Comparison of ENCODE assay signal across 8 cellular contexts in the genomic region with DNA sequence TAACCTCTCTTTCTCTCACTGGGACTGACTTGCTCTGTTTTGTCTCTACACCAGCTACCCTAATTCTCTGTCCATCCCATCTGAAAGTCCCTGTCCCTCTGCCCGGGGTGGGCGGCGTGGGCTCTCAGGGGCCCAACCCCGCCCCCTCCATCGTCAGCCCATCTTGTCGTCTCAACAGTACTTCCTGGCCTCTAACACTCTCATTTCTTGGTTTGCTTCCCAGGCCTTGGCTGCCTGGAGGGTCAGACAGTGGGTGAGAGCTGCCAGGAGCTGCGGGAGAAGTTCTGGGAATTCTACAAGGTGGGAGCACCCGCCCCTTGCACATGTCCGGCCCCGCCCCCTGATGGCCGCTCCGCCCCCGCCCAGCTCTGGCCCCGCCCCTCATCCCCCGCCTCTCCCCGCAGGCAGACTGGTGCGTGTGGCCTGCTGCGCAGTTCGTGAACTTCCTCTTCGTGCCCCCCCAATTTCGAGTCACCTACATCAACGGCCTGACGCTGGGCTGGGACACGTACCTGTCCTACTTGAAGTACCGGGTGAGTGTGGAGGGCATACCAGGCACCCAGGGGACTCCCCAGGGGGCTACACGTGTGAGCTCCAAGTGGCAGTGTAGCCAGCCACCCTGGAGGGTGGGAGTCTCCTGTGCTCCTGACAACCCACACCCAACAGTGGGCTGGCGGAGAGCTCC. TPM values are rescaled to one million over a fixed set of nuclear protein-coding genes. Genes with fewer than 3 reads are reported as not detected.
DNase-seq lines count a peak whose midpoint lies in the region; ATAC-seq and TF ChIP-seq lines count a peak whose summit lies in the region.

No MANE protein-coding gene starts in this region.

- TF ChIP-seq CTCF in right atrium auricular region (IDR thresholded peaks at IDR 0.05) (no peak), glutamatergic neuron (IDR thresholded peaks at IDR 0.05; ENCODE audit: partially characterized antibody, unreplicated experiment) (no peak)
- TF ChIP-seq CTCF in activated CD8-positive, alpha-beta T cell treated with anti-CD3 and anti-CD28 coated beads for 36 hours (IDR thresholded peaks at IDR 0.05), result no peak

- peak overlapping the region; percentile 79 for H3K4me3 Mint-ChIP-seq in activated CD8-positive, alpha-beta T cell treated with anti-CD3 and anti-CD28 coated beads for 36 hours
- H3K4me3 Mint-ChIP-seq in glutamatergic neuron (ENCODE audit: unreplicated experiment), result peak overlapping the region; percentile 89

- H3K27ac ChIP-seq in right atrium auricular region, result peak overlapping the region in 1 of 2 donors; percentile 42

- CTCF ChIA-PET in activated CD8-positive, alpha-beta T cell treated with anti-CD3 and anti-CD28 coated beads for 36 hours (lab: Charles Lee), result interaction anchor here (1.3 to 5.3 kb wide), 4 partner anchors 9 to 81 kb away, joined by 3 to 52 read pairs (median 4); a partner anchor contains a TSS

- H3K4me1 Mint-ChIP-seq in activated CD8-positive, alpha-beta T cell treated with anti-CD3 and anti-CD28 coated beads for 36 hours (ENCODE audit: low read depth), result peaks cover 20% of the 10 kb centered on the region
- H3K4me1 Mint-ChIP-seq in glutamatergic neuron (ENCODE audit: low read depth, unreplicated experiment), result peaks cover 9% of the 10 kb centered on the region

- H3K27ac Mint-ChIP-seq in activated CD8-positive, alpha-beta T cell treated with anti-CD3 and anti-CD28 coated beads for 36 hours, result peak overlapping the region; percentile 75
- H3K27ac Mint-ChIP-seq in glutamatergic neuron (ENCODE audit: unreplicated experiment), result no peak overlapping the region

- intact Hi-C loops in Right ventricle myocardium superior (cut with DNase I), result no loop called here
- intact Hi-C loops in activated CD8-positive, alpha-beta T cell treated with anti-CD3 and anti-CD28 coated beads for 36 hours (cut with micrococcal nuclease), result no loop called here

- no peak overlapping the region for H3K4me3 ChIP-seq in right atrium auricular region

- H3K9me3 ChIP-seq in right atrium auricular region, result no peaks in the 10 kb centered on the region

- H3K4me1 ChIP-seq in right atrium auricular region, result peaks cover 0 to 22% of the 10 kb centered on the region in 2 donors

- H3K36me3 Mint-ChIP-seq in activated CD8-positive, alpha-beta T cell treated with anti-CD3 and anti-CD28 coated beads for 36 hours (ENCODE audit: low read depth), result peaks cover 10% of the 10 kb centered on the region
- no peaks in the 10 kb centered on the region for H3K36me3 Mint-ChIP-seq in glutamatergic neuron (ENCODE audit: unreplicated experiment)

- H3K36me3 ChIP-seq in right atrium auricular region, result peaks cover 33% of the 10 kb centered on the region

- no peaks in the 10 kb centered on the region for H3K27me3 ChIP-seq in right atrium auricular region

- POLR2A ChIA-PET in activated CD8-positive, alpha-beta T cell treated with anti-CD3 and anti-CD28 coated beads for 36 hours (lab: Charles Lee), result interaction anchor here (1.4 to 4.7 kb wide), 3 partner anchors 10 to 224 kb away, joined by 3 to 25 read pairs (median 4); a partner anchor contains a TSS

- no peaks in the 10 kb centered on the region for H3K27me3 Mint-ChIP-seq in activated CD8-positive, alpha-beta T cell treated with anti-CD3 and anti-CD28 coated beads for 36 hours
- peaks cover 7% of the 10 kb centered on the region for H3K27me3 Mint-ChIP-seq in glutamatergic neuron (ENCODE audit: unreplicated experiment)

- DNase-seq in Right ventricle myocardium superior (peak; percentile 56), right atrium auricular region (ENCODE audit: low spot score) (no peak), glutamatergic neuron (no peak), NCI-H446 treated with DMSO at 0.1 percent for 48 hours (lab: John Stamatoyannopoulos, UW) (no peak), middle frontal gyrus (ENCODE audit: extremely low spot score, low spot score) (no peak), NCI-H1436 treated with DMSO at 0.1 percent for 48 hours (lab: John Stamatoyannopoulos, UW) (no peak)
- DNase-seq in activated CD8-positive, alpha-beta T cell treated with anti-CD3 and anti-CD28 coated beads for 36 hours, result peak; percentile 59
- DNase-seq in stimulated activated CD4-positive, alpha-beta T cell treated with anti-CD3 and anti-CD28 coated beads, Interleukin-4, amount 100 ng/mL, for 24 hours, result peak; percentile 22

- H3K9me3 Mint-ChIP-seq in activated CD8-positive, alpha-beta T cell treated with anti-CD3 and anti-CD28 coated beads for 36 hours, result no peaks in the 10 kb centered on the region
- peaks cover 8% of the 10 kb centered on the region for H3K9me3 Mint-ChIP-seq in glutamatergic neuron (ENCODE audit: unreplicated experiment)

- ATAC-seq in Right ventricle myocardium superior (ENCODE audit: poor library complexity), result no peak
- no peak for ATAC-seq in activated CD8-positive, alpha-beta T cell treated with anti-CD3 and anti-CD28 coated beads for 36 hours

RNA-seq across cellular contexts. Expression of a gene that starts 1.7 kb away (rescaled TPM):
- 9.4 TPM for total RNA-seq in Right ventricle myocardium superior
- 10 to 100 TPM; 28.3 to 40.8 TPM for total RNA-seq in right atrium auricular region
- total RNA-seq in activated CD8-positive, alpha-beta T cell treated with anti-CD3 and anti-CD28 coated beads for 36 hours, result 1 to 10 TPM; 8.5 to 9.6 TPM
- total RNA-seq in glutamatergic neuron (ENCODE audit: unreplicated experiment), result 17.9 TPM

RNA-seq across cellular contexts. Expression of a gene that starts 9.1 kb away (rescaled TPM):
- 26.7 TPM for total RNA-seq in Right ventricle myocardium superior
- 10 to 100 TPM in 1 of 2 donors, 1 to 10 TPM in 1; 8.6 to 27.0 TPM for total RNA-seq in right atrium auricular region
- total RNA-seq in activated CD8-positive, alpha-beta T cell treated with anti-CD3 and anti-CD28 coated beads for 36 hours, result 10 to 100 TPM in 1 of 2 experiments, 1 to 10 TPM in 1; 8.9 to 11.3 TPM
- 77.4 TPM for total RNA-seq in glutamatergic neuron (ENCODE audit: unreplicated experiment)

RNA-seq across cellular contexts. Expression of a gene that starts 21.1 kb away (rescaled TPM):
- 23.1 TPM for total RNA-seq in Right ventricle myocardium superior
- 10 to 100 TPM in 1 of 2 donors, 1 to 10 TPM in 1; 8.1 to 43.2 TPM for total RNA-seq in right atrium auricular region
- 10 to 100 TPM; 21.9 to 22.9 TPM for total RNA-seq in activated CD8-positive, alpha-beta T cell treated with anti-CD3 and anti-CD28 coated beads for 36 hours
- total RNA-seq in glutamatergic neuron (ENCODE audit: unreplicated experiment), result 0.76 TPM

RNA-seq across cellular contexts. Expression of a gene that starts 31.5 kb away (rescaled TPM):
- total RNA-seq in Right ventricle myocardium superior, result 1.8 TPM
- 1 to 10 TPM in 1 of 2 donors, not detected in 1; 1.4 TPM for total RNA-seq in right atrium auricular region
- total RNA-seq in activated CD8-positive, alpha-beta T cell treated with anti-CD3 and anti-CD28 coated beads for 36 hours, result under 1 TPM in 1 of 2 experiments, not detected in 1; 0.38 TPM
- 69.8 TPM for total RNA-seq in glutamatergic neuron (ENCODE audit: unreplicated experiment)

RNA-seq across cellular contexts. Expression of a gene that starts 41.7 kb away (rescaled TPM):
- total RNA-seq in Right ventricle myocardium superior (20.8 TPM), right atrium auricular region (10 to 100 TPM; 18.7 to 19.0 TPM), glutamatergic neuron (ENCODE audit: unreplicated experiment) (36.4 TPM)
- total RNA-seq in activated CD8-positive, alpha-beta T cell treated with anti-CD3 and anti-CD28 coated beads for 36 hours, result 10 to 100 TPM; 15.0 to 15.8 TPM

Comparison
In these comparisons a context has a peak if more than half of its experiments do, and no peak if none do; other contexts are left out.
1. DNase-seq: peak in Right ventricle myocardium superior (single experiment), activated CD8-positive, alpha-beta T cell treated with anti-CD3 and anti-CD28 coated beads for 36 hours (single experiment) and stimulated activated CD4-positive, alpha-beta T cell treated with anti-CD3 and anti-CD28 coated beads, Interleukin-4, amount 100 ng/mL, for 24 hours (single experiment); none in right atrium auricular region (single experiment), glutamatergic neuron (single experiment), NCI-H446 treated with DMSO at 0.1 percent for 48 hours (single experiment), middle frontal gyrus (single experiment) and NCI-H1436 treated with DMSO at 0.1 percent for 48 hours (single experiment).